In the genomic region with DNA sequence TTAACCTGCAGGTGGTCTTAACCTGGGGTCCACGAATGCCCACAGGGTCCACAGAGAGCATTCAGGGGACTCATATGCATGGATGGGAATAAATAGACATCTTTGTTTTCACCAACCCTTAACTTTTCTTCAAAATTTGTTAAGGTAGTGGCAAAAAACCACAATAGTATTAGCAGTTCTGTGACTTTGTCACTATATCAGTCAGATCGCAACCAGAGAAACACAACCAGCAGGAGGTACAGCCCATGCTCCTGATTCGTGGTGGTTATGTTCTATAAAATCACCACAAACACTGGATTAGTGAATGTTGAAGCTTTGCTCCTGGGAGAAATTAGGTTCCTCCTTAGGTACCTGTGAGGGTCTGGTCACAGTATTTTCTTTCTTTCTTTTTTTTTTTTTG, we compare ENCODE assay signal across 22 cellular contexts. TPM values are rescaled to one million over a fixed set of nuclear protein-coding genes. Genes with fewer than 3 reads are reported as not detected.
"Had no signal": no experiment of that assay in that cellular context is flagged by ENCODE, and none has a peak within 500 bp of the region (broad histone marks: within the 10 kb centered on the region; RNA-seq: fewer than 3 reads in every experiment).

No MANE protein-coding gene starts in this region.

- ATAC-seq: gastroesophageal sphincter, left lobe of liver had no signal

- H3K4me1 ChIP-seq: esophagus squamous epithelium, gastroesophageal sphincter, right atrium auricular region, sigmoid colon, stomach had no signal

- H3K4me3 ChIP-seq: esophagus squamous epithelium, gastroesophageal sphincter, ovary, right atrium auricular region, sigmoid colon, skin epidermis, stomach had no signal

- H3K27me3 ChIP-seq: gastroesophageal sphincter, ovary, right atrium auricular region, sigmoid colon, stomach had no signal

- DNase-seq: esophagus squamous epithelium; foreskin fibroblast; glutamatergic neuron; kidney glomerular epithelial cell; mammary epithelial cell; naive thymus-derived CD4-positive, alpha-beta T cell; nucleus accumbens; ovary; sigmoid colon; stimulated activated CD4-positive, alpha-beta T cell treated with anti-CD3 and anti-CD28 coated beads, Interleukin-2, amount 100 ng/mL, for 24 hours; stimulated activated CD4-positive, alpha-beta T cell treated with anti-CD3 and anti-CD28 coated beads, Interleukin-4, amount 100 ng/mL, for 4 hours; stimulated activated naive CD4-positive, alpha-beta T cell; stomach; substantia nigra; trophoblast cell had no signal

- H3K4me3 Mint-ChIP-seq: dendritic cell treated with granulocyte-macrophage colony-stimulating factor and Interleukin-4, amounts not matched to agents 40 ng/mL and 50 ng/mL, for 4 days; neural crest cell had no signal

- H3K27ac ChIP-seq: esophagus squamous epithelium, gastroesophageal sphincter, ovary, right atrium auricular region, sigmoid colon, stomach had no signal

- H3K9me3 ChIP-seq: ovary, right atrium auricular region had no signal

- FAIRE-seq: colon had no signal

- H3K36me3 ChIP-seq: esophagus squamous epithelium, gastroesophageal sphincter, ovary, right atrium auricular region, sigmoid colon, stomach had no signal

- H3K27ac Mint-ChIP-seq: dendritic cell treated with granulocyte-macrophage colony-stimulating factor and Interleukin-4, amounts not matched to agents 40 ng/mL and 50 ng/mL, for 4 days had no signal

RNA-seq across cellular contexts. Expression of a gene that starts 31.6 kb away (rescaled TPM):
- polyA plus RNA-seq: naive thymus-derived CD4-positive, alpha-beta T cell had no signal
